In genomic region chr19:5904302-5905071, GRCh38 we compare ENCODE assay signal across 8 cellular contexts. TPM values are rescaled to one million over a fixed set of nuclear protein-coding genes. Genes with fewer than 3 reads are reported as not detected.
DNase-seq lines count a peak whose midpoint lies in the region; ATAC-seq and TF ChIP-seq lines count a peak whose summit lies in the region.

TSS of gene VMAC (plus strand) at chr19:5904872. CDS start at chr19:5904891, 19 bp downstream.

- intact Hi-C loops in left ventricle myocardium superior (cut with micrococcal nuclease), result no loop called here

- no peaks in the 10 kb centered on the region for H3K27me3 Mint-ChIP-seq in T-helper 1 cell treated with Interleukin-12 subunit alpha and Interleukin-12 subunit beta and Interleukin-4 antibody, amounts not matched to agents 30 μg/mL and 1 μg/mL, for 36 hours (ENCODE audit: low read depth)
- no peaks in the 10 kb centered on the region for H3K27me3 Mint-ChIP-seq in progenitor cell of endocrine pancreas

- H3K4me1 Mint-ChIP-seq in T-helper 1 cell treated with Interleukin-12 subunit alpha and Interleukin-12 subunit beta and Interleukin-4 antibody, amounts not matched to agents 30 μg/mL and 1 μg/mL, for 36 hours (ENCODE audit: low read depth), result peaks cover 16% of the 10 kb centered on the region
- H3K4me1 Mint-ChIP-seq in progenitor cell of endocrine pancreas (ENCODE audit: low read depth), result peaks cover 7% of the 10 kb centered on the region

- peak within 1 kb of the TSS; percentile 87 for H3K27ac ChIP-seq in angular gyrus (ENCODE audit: low read depth, low read length)

- TF ChIP-seq CTCF in progenitor cell of endocrine pancreas (IDR thresholded peaks at IDR 0.05; ENCODE audit: unreplicated experiment), result no peak

- no peaks in the 10 kb centered on the region for H3K9me3 Mint-ChIP-seq in T-helper 1 cell treated with Interleukin-12 subunit alpha and Interleukin-12 subunit beta and Interleukin-4 antibody, amounts not matched to agents 30 μg/mL and 1 μg/mL, for 36 hours
- no peaks in the 10 kb centered on the region for H3K9me3 Mint-ChIP-seq in progenitor cell of endocrine pancreas (ENCODE audit: low read depth)

- peak within 1 kb of the TSS; percentile 100 for H3K27ac Mint-ChIP-seq in T-helper 1 cell treated with Interleukin-12 subunit alpha and Interleukin-12 subunit beta and Interleukin-4 antibody, amounts not matched to agents 30 μg/mL and 1 μg/mL, for 36 hours
- peak within 1 kb of the TSS; percentile 99 for H3K27ac Mint-ChIP-seq in progenitor cell of endocrine pancreas

- DNase-seq in NCI-H1694 (lab: John Stamatoyannopoulos, UW), result peak; percentile 100
- peak; percentile 100 for DNase-seq in left ventricle myocardium superior
- DNase-seq in progenitor cell of endocrine pancreas (ENCODE audit: low spot score, unreplicated experiment), result peak; percentile 100
- DNase-seq in ureter (ENCODE audit: low spot score), result peak; percentile 100

- peak; percentile 81 for ATAC-seq in GM18498 (IDR thresholded peaks at IDR 0.05; ENCODE audit: unreplicated experiment)
- peak; percentile 78 for ATAC-seq in HG02885 (IDR thresholded peaks at IDR 0.05; ENCODE audit: poor library complexity, unreplicated experiment)
- ATAC-seq in left ventricle myocardium superior, result peak; percentile 83

- peak within 1 kb of the TSS; percentile 94 for H3K4me3 Mint-ChIP-seq in T-helper 1 cell treated with Interleukin-12 subunit alpha and Interleukin-12 subunit beta and Interleukin-4 antibody, amounts not matched to agents 30 μg/mL and 1 μg/mL, for 36 hours
- H3K4me3 Mint-ChIP-seq in progenitor cell of endocrine pancreas (ENCODE audit: low read depth), result peak within 1 kb of the TSS; percentile 92

- peaks cover 11% of the 10 kb centered on the region for H3K36me3 Mint-ChIP-seq in T-helper 1 cell treated with Interleukin-12 subunit alpha and Interleukin-12 subunit beta and Interleukin-4 antibody, amounts not matched to agents 30 μg/mL and 1 μg/mL, for 36 hours (ENCODE audit: low read depth)
- H3K36me3 Mint-ChIP-seq in progenitor cell of endocrine pancreas (ENCODE audit: insufficient read depth), result peaks cover 4% of the 10 kb centered on the region

RNA-seq across cellular contexts. Expression of gene VMAC, which starts in this region (rescaled TPM):
- total RNA-seq in left ventricle myocardium superior (2.2 TPM), progenitor cell of endocrine pancreas (13.9 and 15.2 TPM in 2 replicates), ureter (9.6 TPM)

Comparison
In these comparisons a context has a peak if more than half of its experiments do, and no peak if none do; other contexts are left out.
1. Peak in every context shown above with its lines: DNase-seq, ATAC-seq and H3K27ac ChIP-seq.